Comparison of ENCODE assay signal across 1 cellular context in genomic region chr10:72024596-72024995, GRCh38.
TF ChIP-seq lines count a peak whose summit lies in the region.

No MANE protein-coding gene starts in this region.

TF ChIP-seq in HepG2, 621 proteins besides CTCF, POLR2A, EP300 and RAD21:
- TF ChIP-seq MXD3 (CRISPR knock-in tag; IDR thresholded peaks at IDR 0.05) (no peak), ARNT (IDR thresholded peaks at IDR 0.05) (no peak), ARID2 (CRISPR knock-in tag; IDR thresholded peaks at IDR 0.05; ENCODE audit: borderline replicate concordance) (no peak), NKX3-1 (CRISPR knock-in tag; IDR thresholded peaks at IDR 0.05) (no peak), ZNF180 (CRISPR knock-in tag; IDR thresholded peaks at IDR 0.05; ENCODE audit: borderline replicate concordance, low read depth) (no peak), LBX2 (CRISPR knock-in tag; IDR thresholded peaks at IDR 0.05; ENCODE audit: borderline replicate concordance) (no peak), PAXIP1 (CRISPR knock-in tag; conservative IDR thresholded peaks at IDR 0.05) (no peak), ZNF576 (CRISPR knock-in tag; IDR thresholded peaks at IDR 0.05) (no peak), ZKSCAN5 (CRISPR knock-in tag; IDR thresholded peaks at IDR 0.05) (no peak), ZC3H4 (CRISPR knock-in tag; IDR thresholded peaks at IDR 0.05; ENCODE audit: borderline replicate concordance) (no peak), ZNF703 (CRISPR knock-in tag; IDR thresholded peaks at IDR 0.05; ENCODE audit: borderline replicate concordance) (no peak), MED8 (CRISPR knock-in tag; IDR thresholded peaks at IDR 0.05; ENCODE audit: insufficient replicate concordance) (no peak), ZNF570 (CRISPR knock-in tag; IDR thresholded peaks at IDR 0.05; ENCODE audit: borderline replicate concordance) (no peak), HOXA3 (CRISPR knock-in tag; IDR thresholded peaks at IDR 0.05) (no peak), ATF4 (CRISPR knock-in tag; IDR thresholded peaks at IDR 0.05) (no peak), GFI1 (CRISPR knock-in tag; IDR thresholded peaks at IDR 0.05; ENCODE audit: borderline replicate concordance) (no peak), ZFP62 (CRISPR knock-in tag; IDR thresholded peaks at IDR 0.05) (no peak), ZNF83 (CRISPR knock-in tag; IDR thresholded peaks at IDR 0.05; ENCODE audit: borderline replicate concordance) (no peak), SNAI1 (CRISPR knock-in tag; IDR thresholded peaks at IDR 0.05; ENCODE audit: borderline replicate concordance) (no peak)
